8 cellular contexts compared by ENCODE assay signal in genomic region chr18:24009651-24010333, GRCh38. TPM values are rescaled to one million over a fixed set of nuclear protein-coding genes. Genes with fewer than 3 reads are reported as not detected.
DNase-seq lines count a peak whose midpoint lies in the region; ATAC-seq and TF ChIP-seq lines count a peak whose summit lies in the region.

No MANE protein-coding gene starts in this region.

- H3K27me3 ChIP-seq in esophagus muscularis mucosa: no peaks in the 10 kb centered on the region
- H3K27me3 ChIP-seq in left lung: peaks cover 0 to 3% of the 10 kb centered on the region in 2 donors

- no peak for TF ChIP-seq EP300 in esophagus muscularis mucosa (IDR thresholded peaks at IDR 0.05)

- peak overlapping the region; percentile 14 for H3K4me3 Mint-ChIP-seq in activated CD4-positive, alpha-beta T cell treated with anti-CD3 and anti-CD28 coated beads, Interleukin-2, amount 10 ng/mL, durations not matched to agents 7 days and 5 days

- peak; percentile 49 for ATAC-seq in HG02642 (IDR thresholded peaks at IDR 0.05; ENCODE audit: poor library complexity, unreplicated experiment)
- no peak for ATAC-seq in left lung
- no peak for ATAC-seq in left colon

- TF ChIP-seq CTCF in esophagus muscularis mucosa (IDR thresholded peaks at IDR 0.05) (no peak), left lung (IDR thresholded peaks at IDR 0.05) (no peak)

- H3K36me3 ChIP-seq in esophagus muscularis mucosa (no peaks in the 10 kb centered on the region), left lung (no peaks in the 10 kb centered on the region)

- no peaks in the 10 kb centered on the region for H3K9me3 Mint-ChIP-seq in activated CD4-positive, alpha-beta T cell treated with anti-CD3 and anti-CD28 coated beads, Interleukin-2, amount 10 ng/mL, durations not matched to agents 7 days and 5 days

- DNase-seq in activated CD4-positive, alpha-beta T cell treated with anti-CD3 and anti-CD28 coated beads, Interleukin-2, amount 10 ng/mL, durations not matched to agents 7 days and 5 days: peak; percentile 60
- DNase-seq in activated CD4-positive, alpha-beta T cell treated with anti-CD3 and anti-CD28 coated beads, Interleukin-2, amount 50 U/mL, for 48 hours: no peak
- DNase-seq in NCI-H146 (lab: John Stamatoyannopoulos, UW) (peak; percentile 96), esophagus muscularis mucosa (ENCODE audit: extremely low spot score) (peak; percentile 88), left lung (no peak), left colon (no peak), NCI-H524 (lab: John Stamatoyannopoulos, UW) (no peak)

- H3K4me1 ChIP-seq in esophagus muscularis mucosa (peaks cover 0 to 13% (median 3%) of the 10 kb centered on the region in 4 donors), left lung (peaks cover 0 to 26% of the 10 kb centered on the region in 2 donors)

- intact Hi-C loops in esophagus muscularis mucosa (cut with DNase I) (loop anchor here (5.0 to 10.0 kb wide), 3 partner anchors 55 to 175 kb away; no protein-coding TSS in a partner anchor), left lung (cut with DNase I) (no loop called here), left colon (cut with DNase I, micrococcal nuclease) (no loop called here)

- H3K27me3 Mint-ChIP-seq in activated CD4-positive, alpha-beta T cell treated with anti-CD3 and anti-CD28 coated beads, Interleukin-2, amount 10 ng/mL, durations not matched to agents 7 days and 5 days: no peaks in the 10 kb centered on the region

- peaks cover 61% of the 10 kb centered on the region for H3K4me1 Mint-ChIP-seq in activated CD4-positive, alpha-beta T cell treated with anti-CD3 and anti-CD28 coated beads, Interleukin-2, amount 10 ng/mL, durations not matched to agents 7 days and 5 days

- H3K4me3 ChIP-seq in esophagus muscularis mucosa (no peak overlapping the region), left lung (no peak overlapping the region)

- H3K27ac ChIP-seq in esophagus muscularis mucosa (replicated peaks in 1 of 4) (no peak overlapping the region), left lung (no peak overlapping the region)

- POLR2A ChIA-PET in activated CD4-positive, alpha-beta T cell treated with anti-CD3 and anti-CD28 coated beads, Interleukin-2, amount 10 ng/mL, durations not matched to agents 7 days and 5 days (lab: Charles Lee): no interaction called here

- CTCF ChIA-PET in activated CD4-positive, alpha-beta T cell treated with anti-CD3 and anti-CD28 coated beads, Interleukin-2, amount 10 ng/mL, durations not matched to agents 7 days and 5 days (lab: Charles Lee): interaction anchor here (0.9 to 1.5 kb wide), 2 partner anchors 11 to 67 kb away, joined by 3 to 7 read pairs; no protein-coding TSS in a partner anchor

- WGBS in esophagus muscularis mucosa: 85% methylated on average over 7 of the region's 7 CpGs

- no peaks in the 10 kb centered on the region for H3K36me3 Mint-ChIP-seq in activated CD4-positive, alpha-beta T cell treated with anti-CD3 and anti-CD28 coated beads, Interleukin-2, amount 10 ng/mL, durations not matched to agents 7 days and 5 days (ENCODE audit: low read depth)

- H3K9me3 ChIP-seq in esophagus muscularis mucosa: no peaks in the 10 kb centered on the region
- no peaks in the 10 kb centered on the region for H3K9me3 ChIP-seq in left lung

- peak overlapping the region; percentile 99 for H3K27ac Mint-ChIP-seq in activated CD4-positive, alpha-beta T cell treated with anti-CD3 and anti-CD28 coated beads, Interleukin-2, amount 10 ng/mL, durations not matched to agents 7 days and 5 days

- TF ChIP-seq POLR2A in esophagus muscularis mucosa (IDR thresholded peaks at IDR 0.05; ENCODE audit: low read depth): no peak

RNA-seq across cellular contexts. Expression of gene TTC39C, which starts 4.8 kb away (rescaled TPM):
- total RNA-seq in activated CD4-positive, alpha-beta T cell treated with anti-CD3 and anti-CD28 coated beads, Interleukin-2, amount 10 ng/mL, durations not matched to agents 7 days and 5 days: 10 to 100 TPM; 93.0 to 93.5 TPM
- 10 to 100 TPM; 32.3 to 45.4 (median 34.8) TPM for total RNA-seq in esophagus muscularis mucosa
- total RNA-seq in left lung: 10 to 100 TPM; 12.2 to 19.3 TPM
- 1 to 10 TPM; 8.5 to 8.7 TPM for total RNA-seq in left colon

Comparison
In these comparisons a context has a peak if more than half of its experiments do, and no peak if none do; other contexts are left out.
1. DNase-seq: peak in activated CD4-positive, alpha-beta T cell treated with anti-CD3 and anti-CD28 coated beads, Interleukin-2, amount 10 ng/mL, durations not matched to agents 7 days and 5 days (single experiment), NCI-H146 (single experiment) and esophagus muscularis mucosa (single experiment); none in activated CD4-positive, alpha-beta T cell treated with anti-CD3 and anti-CD28 coated beads, Interleukin-2, amount 50 U/mL, for 48 hours (0 of 2), left lung (0 of 2), left colon (0 of 2) and NCI-H524 (0 of 2).